Comparison of ENCODE assay signal across 8 cellular contexts in the genomic region with DNA sequence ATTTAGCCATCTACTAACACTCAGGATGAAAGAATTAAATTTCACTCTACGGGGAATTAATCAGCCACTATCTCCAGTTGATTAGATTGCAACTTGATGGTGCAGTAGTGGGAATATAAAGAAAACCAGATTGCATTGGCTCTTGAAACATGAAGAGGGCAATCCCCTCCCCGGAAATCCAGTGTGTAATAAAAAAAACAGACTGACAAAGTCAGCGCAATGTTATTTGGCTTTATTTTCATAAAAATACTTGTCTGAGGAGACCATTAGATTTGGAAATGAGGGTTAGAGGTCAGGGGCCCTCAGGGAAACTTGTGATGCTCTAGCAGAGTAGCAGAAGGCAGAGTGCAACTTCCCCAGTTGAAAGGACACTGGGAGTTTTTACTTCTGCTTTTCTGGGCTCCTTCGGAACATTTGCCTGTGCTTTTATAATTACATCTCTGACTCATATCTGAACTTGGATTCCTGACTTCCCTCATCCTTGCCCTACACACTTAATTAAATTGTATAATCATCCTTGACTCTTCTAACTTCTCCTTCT.
DNase-seq lines count a peak whose midpoint lies in the region; ATAC-seq and TF ChIP-seq lines count a peak whose summit lies in the region.

No MANE protein-coding gene starts in this region.

- ATAC-seq in GM21515 (IDR thresholded peaks at IDR 0.05; ENCODE audit: unreplicated experiment): peak; percentile 81
- ATAC-seq in SK-N-SH treated with all-trans-retinoic acid at 6 μM for 48 hours: peak; percentile 89
- ATAC-seq in GM18520 (IDR thresholded peaks at IDR 0.05; ENCODE audit: unreplicated experiment): no peak

- H3K4me3 ChIP-seq in right atrium auricular region (no peak overlapping the region), stomach (no peak overlapping the region)

- intact Hi-C loops in stomach (cut with DNase I; ENCODE audit: low total_unique reads): no loop called here
- intact Hi-C loops in posterior cingulate gyrus (cut with DNase I): no loop called here

- no peak for TF ChIP-seq CTCF in right atrium auricular region (IDR thresholded peaks at IDR 0.05)
- TF ChIP-seq CTCF in stomach (IDR thresholded peaks at IDR 0.05): no peak

- TF ChIP-seq POLR2A in stomach (IDR thresholded peaks at IDR 0.05): no peak

- H3K27ac ChIP-seq in right atrium auricular region (peak overlapping the region in 1 of 2 donors; percentile 23), stomach (peak overlapping the region in 4 of 5 donors; percentile 34 to 63 (median 46))

- H3K36me3 ChIP-seq in right atrium auricular region (no peaks in the 10 kb centered on the region), stomach (no peaks in the 10 kb centered on the region)

- DNase-seq in right atrium auricular region (ENCODE audit: low spot score) (peak; percentile 69), stomach (no peak), DMS 273 treated with DMSO at 0.1 percent for 48 hours (lab: John Stamatoyannopoulos, UW) (no peak), posterior cingulate gyrus (no peak)
- DNase-seq in activated naive CD4-positive, alpha-beta T cell treated with anti-CD3 and anti-CD28 coated beads, Interleukin-2, amount 50 U/mL, for 16 hours: no peak

- H3K27me3 ChIP-seq in right atrium auricular region (no peaks in the 10 kb centered on the region), stomach (no peaks in the 10 kb centered on the region)

- H3K9me3 ChIP-seq in right atrium auricular region (no peaks in the 10 kb centered on the region), stomach (no peaks in the 10 kb centered on the region)

- 11 to 21% (median 12%) methylated on average over 4 of the region's 4 CpGs for WGBS in stomach, 5 donors

- peaks cover 0 to 7% of the 10 kb centered on the region in 2 donors for H3K4me1 ChIP-seq in right atrium auricular region
- peaks cover 0 to 14% (median 11%) of the 10 kb centered on the region in 4 donors for H3K4me1 ChIP-seq in stomach

- no peak for TF ChIP-seq EP300 in stomach (IDR thresholded peaks at IDR 0.05)

TF ChIP-seq in SK-N-SH treated with all-trans-retinoic acid at 6 μM for 48 hours, 23 proteins besides CTCF, POLR2A, EP300 and RAD21:
- TF ChIP-seq CSDC2 (CRISPR knock-in tag; IDR thresholded peaks at IDR 0.05): no peak
- no peak for TF ChIP-seq OSR1 (CRISPR knock-in tag; IDR thresholded peaks at IDR 0.05)
- TF ChIP-seq ZFP30 (CRISPR knock-in tag; IDR thresholded peaks at IDR 0.05): no peak
- TF ChIP-seq TCF4 (CRISPR knock-in tag; IDR thresholded peaks at IDR 0.05; ENCODE audit: borderline replicate concordance): peak; percentile 64; the same call in 1 of the 2 replicates
- 0 out of 2 replicates have a peak, but pooled peaks have one; percentile 17 for TF ChIP-seq SNAI2 (CRISPR knock-in tag; IDR thresholded peaks at IDR 0.05)
- TF ChIP-seq ZFP3 (CRISPR knock-in tag; IDR thresholded peaks at IDR 0.05): no peak
- TF ChIP-seq BACH2 (CRISPR knock-in tag; IDR thresholded peaks at IDR 0.05; ENCODE audit: borderline replicate concordance): no peak
- peak; percentile 33; the same call in 1 of the 2 replicates for TF ChIP-seq ISL1 (CRISPR knock-in tag; IDR thresholded peaks at IDR 0.05)
- no peak for TF ChIP-seq TOX (CRISPR knock-in tag; IDR thresholded peaks at IDR 0.05; ENCODE audit: borderline replicate concordance)
- TF ChIP-seq ARNTL (CRISPR knock-in tag; IDR thresholded peaks at IDR 0.05; ENCODE audit: borderline replicate concordance, low read depth): no peak
- TF ChIP-seq PATZ1 (CRISPR knock-in tag; IDR thresholded peaks at IDR 0.05; ENCODE audit: borderline replicate concordance): no peak
- TF ChIP-seq CSRNP3 (CRISPR knock-in tag; IDR thresholded peaks at IDR 0.05): peak; percentile 39; the same call in 1 of the 2 replicates
